Comparison of ENCODE assay signal across 1 cellular context in the genomic region with DNA sequence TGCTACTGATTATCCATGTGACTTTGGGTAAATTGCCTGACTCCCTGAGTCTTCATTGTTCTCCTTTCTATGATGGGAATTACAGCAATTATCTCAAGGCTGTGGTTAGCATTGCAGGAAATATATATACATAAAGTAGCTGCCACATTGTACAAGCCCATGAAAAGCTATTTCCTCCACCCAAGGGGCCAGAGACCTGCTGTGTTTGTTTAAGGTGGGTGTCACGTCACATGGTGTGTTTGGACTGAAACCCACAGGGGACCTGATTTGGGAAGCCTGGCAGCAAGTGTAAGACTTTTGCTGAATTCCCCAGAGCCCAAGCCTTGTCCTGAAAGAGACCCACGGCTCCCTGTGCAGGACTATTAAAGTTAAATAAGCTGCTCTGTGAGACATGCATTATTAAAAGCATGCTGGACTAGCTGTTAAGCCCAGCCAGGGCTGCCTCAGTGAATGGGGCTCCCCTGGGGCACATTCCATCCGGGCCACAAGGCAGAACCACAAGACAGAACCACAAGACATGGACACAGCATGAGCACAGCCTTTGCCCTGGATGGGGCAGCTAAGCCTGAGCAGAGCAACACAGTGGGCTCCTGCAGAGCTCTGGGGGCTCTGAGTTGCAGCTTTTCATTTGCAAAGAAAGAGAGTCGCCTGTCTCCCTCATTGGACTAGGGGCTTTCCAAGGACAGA.
TF ChIP-seq lines count a peak whose summit lies in the region.

No MANE protein-coding gene starts in this region.

TF ChIP-seq in neural cell, 6 proteins besides CTCF, POLR2A, EP300 and RAD21 (continued from another document):
- TF ChIP-seq, protein P1, sequence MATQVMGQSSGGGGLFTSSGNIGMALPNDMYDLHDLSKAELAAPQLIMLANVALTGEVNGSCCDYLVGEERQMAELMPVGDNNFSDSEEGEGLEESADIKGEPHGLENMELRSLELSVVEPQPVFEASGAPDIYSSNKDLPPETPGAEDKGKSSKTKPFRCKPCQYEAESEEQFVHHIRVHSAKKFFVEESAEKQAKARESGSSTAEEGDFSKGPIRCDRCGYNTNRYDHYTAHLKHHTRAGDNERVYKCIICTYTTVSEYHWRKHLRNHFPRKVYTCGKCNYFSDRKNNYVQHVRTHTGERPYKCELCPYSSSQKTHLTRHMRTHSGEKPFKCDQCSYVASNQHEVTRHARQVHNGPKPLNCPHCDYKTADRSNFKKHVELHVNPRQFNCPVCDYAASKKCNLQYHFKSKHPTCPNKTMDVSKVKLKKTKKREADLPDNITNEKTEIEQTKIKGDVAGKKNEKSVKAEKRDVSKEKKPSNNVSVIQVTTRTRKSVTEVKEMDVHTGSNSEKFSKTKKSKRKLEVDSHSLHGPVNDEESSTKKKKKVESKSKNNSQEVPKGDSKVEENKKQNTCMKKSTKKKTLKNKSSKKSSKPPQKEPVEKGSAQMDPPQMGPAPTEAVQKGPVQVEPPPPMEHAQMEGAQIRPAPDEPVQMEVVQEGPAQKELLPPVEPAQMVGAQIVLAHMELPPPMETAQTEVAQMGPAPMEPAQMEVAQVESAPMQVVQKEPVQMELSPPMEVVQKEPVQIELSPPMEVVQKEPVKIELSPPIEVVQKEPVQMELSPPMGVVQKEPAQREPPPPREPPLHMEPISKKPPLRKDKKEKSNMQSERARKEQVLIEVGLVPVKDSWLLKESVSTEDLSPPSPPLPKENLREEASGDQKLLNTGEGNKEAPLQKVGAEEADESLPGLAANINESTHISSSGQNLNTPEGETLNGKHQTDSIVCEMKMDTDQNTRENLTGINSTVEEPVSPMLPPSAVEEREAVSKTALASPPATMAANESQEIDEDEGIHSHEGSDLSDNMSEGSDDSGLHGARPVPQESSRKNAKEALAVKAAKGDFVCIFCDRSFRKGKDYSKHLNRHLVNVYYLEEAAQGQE (IDR thresholded peaks at IDR 0.05; ENCODE audit: borderline replicate concordance) = peak; percentile 38
- TF ChIP-seq TAF1 (IDR thresholded peaks at IDR 0.05; ENCODE audit: low read depth) (no peak), POLR2AphosphoS5 (IDR thresholded peaks at IDR 0.05) (peak; percentile 10)
TF ChIP-seq in neural cell: peak in this region for 2.
